In the genomic region with DNA sequence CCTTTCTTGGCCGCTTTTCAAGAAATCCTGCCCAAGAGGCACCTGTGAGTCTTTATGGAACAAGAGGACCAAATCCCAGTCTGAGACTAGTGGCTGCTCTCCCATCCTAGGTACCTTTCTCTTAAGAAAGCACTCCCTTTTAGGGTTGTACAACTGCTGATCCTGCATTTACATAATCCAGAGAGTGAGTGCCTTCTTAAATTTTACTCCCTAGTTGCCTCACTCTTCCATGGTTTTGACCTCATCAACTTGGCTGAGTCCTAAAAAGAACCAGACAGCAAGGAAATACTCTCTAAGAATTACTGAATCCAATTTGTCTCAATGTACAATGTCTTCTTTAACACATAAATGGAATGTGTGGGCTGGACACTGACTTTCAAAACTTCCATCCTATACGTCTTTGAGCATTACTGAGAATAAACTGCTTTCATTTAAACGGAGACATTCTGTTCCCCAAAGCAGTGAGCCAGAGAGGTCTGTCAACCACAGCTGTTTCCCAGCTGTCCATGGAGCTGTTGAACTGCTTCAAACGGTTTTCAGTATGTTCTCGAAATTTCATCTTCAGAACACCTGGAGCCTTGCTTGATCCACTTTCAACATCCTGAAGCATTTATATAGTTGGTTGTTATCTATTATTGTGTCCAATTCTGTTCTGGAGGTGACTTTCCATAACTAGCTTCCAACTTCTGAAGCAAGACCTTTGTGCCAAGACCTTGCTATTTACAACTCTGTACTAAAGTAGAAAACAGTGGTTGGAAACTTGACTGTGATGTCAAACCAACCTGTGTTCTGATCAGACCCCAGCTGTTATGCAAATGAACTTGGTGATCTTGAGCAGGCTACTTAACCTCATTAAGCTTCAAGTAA, we compare ENCODE assay signal across 11 cellular contexts.
DNase-seq lines count a peak whose midpoint lies in the region; ATAC-seq and TF ChIP-seq lines count a peak whose summit lies in the region.
"Had no signal": no experiment of that assay in that cellular context is flagged by ENCODE, and none has a peak within 500 bp of the region (broad histone marks: within the 10 kb centered on the region; RNA-seq: fewer than 3 reads in every experiment).

No MANE protein-coding gene starts in this region.

- H3K4me3 ChIP-seq in suprapubic skin = no peak overlapping the region

- no peaks in the 10 kb centered on the region for H3K4me1 ChIP-seq in suprapubic skin

- no peaks in the 10 kb centered on the region for H3K9me3 ChIP-seq in suprapubic skin
- no peaks in the 10 kb centered on the region for H3K9me3 ChIP-seq in T-helper 17 cell (ENCODE audit: control insufficient read depth, low read length, poor library complexity, severe bottlenecking)

- H3K36me3 Mint-ChIP-seq in T-helper 17 cell (ENCODE audit: low read depth) = peaks cover 4% of the 10 kb centered on the region

- no peak for TF ChIP-seq POLR2A in suprapubic skin (IDR thresholded peaks at IDR 0.05)

- H3K27me3 Mint-ChIP-seq in T-helper 17 cell = no peaks in the 10 kb centered on the region

- no peak overlapping the region for H3K27ac ChIP-seq in suprapubic skin

- H3K36me3 ChIP-seq in suprapubic skin = no peaks in the 10 kb centered on the region

- no peak overlapping the region for H3K4me3 Mint-ChIP-seq in T-helper 17 cell
- H3K4me3 Mint-ChIP-seq: naive thymus-derived CD8-positive, alpha-beta T cell had no signal

- WGBS in suprapubic skin = 62% methylated on average over 5 of the region's 5 CpGs

- peaks cover 6% of the 10 kb centered on the region for H3K4me1 Mint-ChIP-seq in T-helper 17 cell

- peak; percentile 54 for DNase-seq in germinal center (ENCODE audit: low spot score)
- no peak for DNase-seq in suprapubic skin (ENCODE audit: low spot score in 2 of 2)
- no peak for DNase-seq in T-helper 17 cell
- DNase-seq in activated CD4-positive, CD25-positive, alpha-beta regulatory T cell (lab: John Stamatoyannopoulos, UW) = no peak
- no peak for DNase-seq in NCI-H2196 treated with DMSO at 0.1 percent for 48 hours (lab: John Stamatoyannopoulos, UW; ENCODE audit: unreplicated experiment)
- DNase-seq: activated naive CD4-positive, alpha-beta T cell treated with anti-CD3 and anti-CD28 coated beads, Interleukin-2, amount 50 U/mL, for 16 hours; Karpas-422; naive thymus-derived CD8-positive, alpha-beta T cell had no signal

- no peak for TF ChIP-seq CTCF in suprapubic skin (IDR thresholded peaks at IDR 0.05)

- no peaks in the 10 kb centered on the region for H3K27me3 ChIP-seq in suprapubic skin

- no peak for TF ChIP-seq EP300 in suprapubic skin (IDR thresholded peaks at IDR 0.05)

- H3K27ac Mint-ChIP-seq in T-helper 17 cell = no peak overlapping the region
- H3K27ac Mint-ChIP-seq: naive thymus-derived CD8-positive, alpha-beta T cell had no signal

- ATAC-seq in GM18517 (IDR thresholded peaks at IDR 0.05; ENCODE audit: unreplicated experiment) (peak; percentile 92), GM21526 (IDR thresholded peaks at IDR 0.05; ENCODE audit: low FRiP score, unreplicated experiment) (peak; percentile 93), HG03342 (IDR thresholded peaks at IDR 0.05; ENCODE audit: unreplicated experiment) (peak; percentile 88), T-helper 17 cell (no peak)
- ATAC-seq: naive thymus-derived CD8-positive, alpha-beta T cell had no signal
